In genomic region chrX:12977761-12978204, GRCh38 we compare ENCODE assay signal across 8 cellular contexts. TPM values are rescaled to one million over a fixed set of nuclear protein-coding genes. Genes with fewer than 3 reads are reported as not detected.
A peak's percentile ranks its signal among the peaks of the same experiment; 100 is the strongest.
DNase-seq lines count a peak whose midpoint lies in the region; ATAC-seq and TF ChIP-seq lines count a peak whose summit lies in the region.

No MANE protein-coding gene starts in this region.

- H3K4me1 ChIP-seq in BLaER1 = peaks cover 64% of the 10 kb centered on the region
- H3K4me1 ChIP-seq in MM.1S (ENCODE audit: low read length) = peaks cover 33% of the 10 kb centered on the region
- no peaks in the 10 kb centered on the region for H3K4me1 ChIP-seq in gastrocnemius medialis
- H3K4me1 ChIP-seq in BE2C = no peaks in the 10 kb centered on the region

- H3K4me2 ChIP-seq in BLaER1 (peak overlapping the region; percentile 79), MM.1S (ENCODE audit: low read depth, low read length) (peak overlapping the region; percentile 95)

- TF ChIP-seq CTCF in MM.1S (IDR thresholded peaks at IDR 0.05; ENCODE audit: low read length) = no peak
- TF ChIP-seq CTCF in gastrocnemius medialis (IDR thresholded peaks at IDR 0.05 in 4 of 5, conservative IDR thresholded peaks at IDR 0.05 in 1 of 5) = no peak
- no peak for TF ChIP-seq CTCF in BE2C (IDR thresholded peaks at IDR 0.05; ENCODE audit: low read depth, low read length)

- ATAC-seq in GM21381 (IDR thresholded peaks at IDR 0.05; ENCODE audit: unreplicated experiment) = peak; percentile 12
- ATAC-seq in effector memory CD8-positive, alpha-beta T cell (replicated peaks) = no peak
- ATAC-seq in gastrocnemius medialis = no peak

- H3K27ac ChIP-seq in BLaER1 (peak overlapping the region; percentile 94), MM.1S (ENCODE audit: low read length) (peak overlapping the region; percentile 94), gastrocnemius medialis (peak overlapping the region in 3 of 4 donors; percentile 62 to 84 (median 80))

- peak; percentile 17 for DNase-seq in MM.1S
- DNase-seq in effector memory CD8-positive, alpha-beta T cell = no peak
- DNase-seq in gastrocnemius medialis = no peak
- no peak for DNase-seq in BE2C
- no peak for DNase-seq in effector CD8-positive, alpha-beta T cell (lab: John Stamatoyannopoulos, UW)
- DNase-seq in AG08396 (ENCODE audit: low spot score) = no peak

- H3K36me3 ChIP-seq in BLaER1 = peaks cover 14% of the 10 kb centered on the region; the same call in 1 of the 2 replicates
- H3K36me3 ChIP-seq in MM.1S (replicated peaks; ENCODE audit: insufficient read depth, low read length) = no peaks in the 10 kb centered on the region
- H3K36me3 ChIP-seq in gastrocnemius medialis = no peaks in the 10 kb centered on the region
- H3K36me3 ChIP-seq in BE2C = no peaks in the 10 kb centered on the region

- H4K20me1 ChIP-seq in BLaER1 (peaks cover 27% of the 10 kb centered on the region), MM.1S (ENCODE audit: insufficient read depth, low read length) (no peaks in the 10 kb centered on the region)

- peak overlapping the region; percentile 92 for H3K9ac ChIP-seq in BLaER1
- H3K9ac ChIP-seq in MM.1S (ENCODE audit: low read length) = peak overlapping the region; percentile 70

- H3K27me3 ChIP-seq in BLaER1 = no peaks in the 10 kb centered on the region
- H3K27me3 ChIP-seq in MM.1S (replicated peaks; ENCODE audit: insufficient read depth, low read length) = no peaks in the 10 kb centered on the region
- H3K27me3 ChIP-seq in gastrocnemius medialis = peaks cover 0 to 23% (median 10%) of the 10 kb centered on the region in 3 donors
- H3K27me3 ChIP-seq in BE2C = no peaks in the 10 kb centered on the region

- H3K79me2 ChIP-seq in MM.1S (ENCODE audit: low read length) = peaks cover 14% of the 10 kb centered on the region

- in situ Hi-C loops in gastrocnemius medialis (cut with MboI; ENCODE audit: low sequenced_read_pairs in 4 of 4) = no loop called here

- peaks cover 6% of the 10 kb centered on the region; the same call in 1 of the 2 replicates for H3K9me3 ChIP-seq in BLaER1
- no peaks in the 10 kb centered on the region for H3K9me3 ChIP-seq in MM.1S (replicated peaks; ENCODE audit: insufficient read depth, low read length)
- no peaks in the 10 kb centered on the region for H3K9me3 ChIP-seq in gastrocnemius medialis
- no peaks in the 10 kb centered on the region for H3K9me3 ChIP-seq in BE2C

- H3K9me2 ChIP-seq in MM.1S (replicated peaks; ENCODE audit: insufficient read depth, low read length) = no peaks in the 10 kb centered on the region

- H3K4me3 ChIP-seq in BLaER1 (peak overlapping the region; percentile 84), MM.1S (ENCODE audit: low read length) (peak overlapping the region; percentile 54), gastrocnemius medialis (peak overlapping the region; percentile 21 to 69 (median 58)), BE2C (ENCODE audit: low read depth, low read length) (no peak overlapping the region)

- no peaks in the 10 kb centered on the region for H3K9me3 Mint-ChIP-seq in effector memory CD8-positive, alpha-beta T cell

- peaks cover 23 to 35% of the 10 kb centered on the region in 2 donors for H3K4me1 Mint-ChIP-seq in effector memory CD8-positive, alpha-beta T cell (ENCODE audit: low read depth in 2 of 2)

- H3K4me3 Mint-ChIP-seq in effector memory CD8-positive, alpha-beta T cell = peak overlapping the region; percentile 94 to 98

- H3K36me3 Mint-ChIP-seq in effector memory CD8-positive, alpha-beta T cell (ENCODE audit: insufficient read depth) = peaks cover 83% of the 10 kb centered on the region

- peak overlapping the region; percentile 98 to 99 for H3K27ac Mint-ChIP-seq in effector memory CD8-positive, alpha-beta T cell

- H2AFZ ChIP-seq in MM.1S (ENCODE audit: low read length) = no peak overlapping the region

- intact Hi-C loops in gastrocnemius medialis (cut with DNase I; ENCODE audit: low total_unique reads) = no loop called here

- TF ChIP-seq POLR2A in gastrocnemius medialis (IDR thresholded peaks at IDR 0.05) = no peak

- peaks cover 23% of the 10 kb centered on the region for H3F3A ChIP-seq in MM.1S (ENCODE audit: insufficient read depth, low read length)

- no peaks in the 10 kb centered on the region for H3K27me3 Mint-ChIP-seq in effector memory CD8-positive, alpha-beta T cell

RNA-seq across cellular contexts. Expression of gene TMSB4X, which starts 2.9 kb away (rescaled TPM):
- 100 to 1,000 TPM; 492 to 653 (median 526) TPM for total RNA-seq in gastrocnemius medialis
- 656 TPM for polyA plus RNA-seq in BE2C (2012; ENCODE audit: insufficient read depth, insufficient read length, low read depth)
